ENCODE assay signal across 25 cellular contexts in genomic region chr11:117668291-117668690, GRCh38.
DNase-seq lines count a peak whose midpoint lies in the region; ATAC-seq and TF ChIP-seq lines count a peak whose summit lies in the region.
"Had no signal": no experiment of that assay in that cellular context is flagged by ENCODE, and none has a peak within 500 bp of the region (broad histone marks: within the 10 kb centered on the region; RNA-seq: fewer than 3 reads in every experiment).

No MANE protein-coding gene starts in this region.

- DNase-seq in COR-L47 (lab: John Stamatoyannopoulos, UW) (peak; percentile 93), NCI-H146 (lab: John Stamatoyannopoulos, UW) (peak; percentile 84), NCI-H2196 treated with DMSO at 0.1 percent for 48 hours (lab: John Stamatoyannopoulos, UW; ENCODE audit: unreplicated experiment) (peak; percentile 65), erythroblast (lab: John Stamatoyannopoulos, UW) (no peak), retina (no peak), endodermal cell (no peak)
- DNase-seq: activated B cell treated with CpG ODN at 0.5 μM for 24 hours; activated CD8-positive, alpha-beta T cell treated with anti-CD3 and anti-CD28 coated beads for 36 hours; activated naive CD4-positive, alpha-beta T cell; activated T-cell treated with anti-CD3 and anti-CD28 coated beads, Interleukin-2, amount 50 U/mL, for 1 hour; GF-D8; HCEC 1CT; left ventricle myocardium inferior; mucosa of descending colon; NCI-H524 treated with DMSO at 0.1 percent for 48 hours; spleen; stimulated activated CD4-positive, alpha-beta T cell treated with anti-CD3 and anti-CD28 coated beads, Interleukin-4, amount 100 ng/mL, for 4 hours had no signal

- WGBS in endodermal cell (ENCODE audit: insufficient coverage in 1 of 2, insufficient read length in 1 of 2), 2 experiments = 90 to 91% methylated on average over 5 of the region's 5 CpGs

- H3K27ac ChIP-seq in endodermal cell (ENCODE audit: low read depth, low read length) = no peak overlapping the region
- H3K27ac ChIP-seq: A549, BLaER1, HL-60, left ventricle myocardium inferior, SK-N-MC, spleen had no signal

- H3K4me1 ChIP-seq in endodermal cell (ENCODE audit: control insufficient read depth, insufficient read depth, low read length) = peaks cover 17% of the 10 kb centered on the region
- H3K4me1 ChIP-seq: A549, BLaER1 had no signal

- H3K4me3 Mint-ChIP-seq in brain (peak overlapping the region in 1 of 5 experiments; percentile 51), endodermal cell (no peak overlapping the region)
- H3K4me3 Mint-ChIP-seq: activated B cell treated with CpG ODN at 0.5 μM for 24 hours; activated CD8-positive, alpha-beta T cell treated with anti-CD3 and anti-CD28 coated beads for 36 hours; neural crest cell; T-helper 2 cell treated with Interferon-gamma antibody and Interleukin-4, amounts not matched to agents 5 μg/mL and 100 μg/mL, for 36 hours had no signal

- H3K36me3 Mint-ChIP-seq in brain (no peaks in the 10 kb centered on the region), endodermal cell (ENCODE audit: low read depth) (no peaks in the 10 kb centered on the region)

- H3K27me3 ChIP-seq in endodermal cell (ENCODE audit: control insufficient read depth, insufficient read depth, low read length, poor library complexity, severe bottlenecking) = peaks cover 15% of the 10 kb centered on the region
- H3K27me3 ChIP-seq: BLaER1 had no signal

- peak overlapping the region; percentile 36 to 89 (median 80) for H3K27ac Mint-ChIP-seq in brain
- H3K27ac Mint-ChIP-seq in endodermal cell = no peak overlapping the region
- H3K27ac Mint-ChIP-seq: activated B cell treated with CpG ODN at 0.5 μM for 24 hours; activated CD8-positive, alpha-beta T cell treated with anti-CD3 and anti-CD28 coated beads for 36 hours; T-helper 2 cell treated with Interferon-gamma antibody and Interleukin-4, amounts not matched to agents 5 μg/mL and 100 μg/mL, for 36 hours had no signal

- no peak for TF ChIP-seq POLR2A in erythroblast (IDR thresholded peaks at IDR 0.05; ENCODE audit: low read length)

- H3K9me3 ChIP-seq in endodermal cell (ENCODE audit: control insufficient read depth, low read length) = no peaks in the 10 kb centered on the region
- H3K9me3 ChIP-seq: A549, BLaER1, left ventricle myocardium inferior, mucosa of descending colon, spleen had no signal

- H3K4me3 ChIP-seq in endodermal cell (ENCODE audit: low read length) = no peak overlapping the region
- H3K4me3 ChIP-seq: A549, BLaER1, left ventricle myocardium inferior, mucosa of descending colon, SK-N-MC, spleen had no signal

- H3K4me1 Mint-ChIP-seq in brain (peaks cover 92% of the 10 kb centered on the region), endodermal cell (peaks cover 34% of the 10 kb centered on the region)
- H3K4me1 Mint-ChIP-seq: activated B cell treated with CpG ODN at 0.5 μM for 24 hours had no signal

- no peaks in the 10 kb centered on the region for H3K27me3 Mint-ChIP-seq in brain
- peaks cover 23% of the 10 kb centered on the region for H3K27me3 Mint-ChIP-seq in endodermal cell (ENCODE audit: insufficient read depth)
- H3K27me3 Mint-ChIP-seq: activated CD8-positive, alpha-beta T cell treated with anti-CD3 and anti-CD28 coated beads for 36 hours had no signal

- no peak for ATAC-seq in GM19452 (IDR thresholded peaks at IDR 0.05; ENCODE audit: unreplicated experiment)
- ATAC-seq: A549; activated CD8-positive, alpha-beta T cell treated with anti-CD3 and anti-CD28 coated beads for 36 hours; mucosa of descending colon had no signal

- no peaks in the 10 kb centered on the region for H3K36me3 ChIP-seq in endodermal cell (ENCODE audit: control insufficient read depth, insufficient read depth, low read length)
- H3K36me3 ChIP-seq: BLaER1, left ventricle myocardium inferior, spleen had no signal

- H3K9me3 Mint-ChIP-seq in brain (peaks cover 0 to 2% (median 0%) of the 10 kb centered on the region in 5 experiments), endodermal cell (no peaks in the 10 kb centered on the region)
- H3K9me3 Mint-ChIP-seq: activated B cell treated with CpG ODN at 0.5 μM for 24 hours; activated CD8-positive, alpha-beta T cell treated with anti-CD3 and anti-CD28 coated beads for 36 hours; neural crest cell; T-helper 2 cell treated with Interferon-gamma antibody and Interleukin-4, amounts not matched to agents 5 μg/mL and 100 μg/mL, for 36 hours had no signal

- no peak overlapping the region for H3K9ac ChIP-seq in endodermal cell (ENCODE audit: extremely low read depth, low read length, poor library complexity, severe bottlenecking)
- H3K9ac ChIP-seq: BLaER1 had no signal

- no peak for TF ChIP-seq CTCF in brain (conservative IDR thresholded peaks at IDR 0.05)
- no peak for TF ChIP-seq CTCF in endodermal cell (conservative IDR thresholded peaks at IDR 0.05)

Comparison
In these comparisons a context has a peak if more than half of its experiments do, and no peak if none do; other contexts are left out.
1. DNase-seq: peak in COR-L47 (single experiment), NCI-H146 (single experiment) and NCI-H2196 treated with DMSO at 0.1 percent for 48 hours (single experiment); none in erythroblast (0 of 2), retina (single experiment) and endodermal cell (single experiment).